1 cellular context compared by ENCODE assay signal in the genomic region with DNA sequence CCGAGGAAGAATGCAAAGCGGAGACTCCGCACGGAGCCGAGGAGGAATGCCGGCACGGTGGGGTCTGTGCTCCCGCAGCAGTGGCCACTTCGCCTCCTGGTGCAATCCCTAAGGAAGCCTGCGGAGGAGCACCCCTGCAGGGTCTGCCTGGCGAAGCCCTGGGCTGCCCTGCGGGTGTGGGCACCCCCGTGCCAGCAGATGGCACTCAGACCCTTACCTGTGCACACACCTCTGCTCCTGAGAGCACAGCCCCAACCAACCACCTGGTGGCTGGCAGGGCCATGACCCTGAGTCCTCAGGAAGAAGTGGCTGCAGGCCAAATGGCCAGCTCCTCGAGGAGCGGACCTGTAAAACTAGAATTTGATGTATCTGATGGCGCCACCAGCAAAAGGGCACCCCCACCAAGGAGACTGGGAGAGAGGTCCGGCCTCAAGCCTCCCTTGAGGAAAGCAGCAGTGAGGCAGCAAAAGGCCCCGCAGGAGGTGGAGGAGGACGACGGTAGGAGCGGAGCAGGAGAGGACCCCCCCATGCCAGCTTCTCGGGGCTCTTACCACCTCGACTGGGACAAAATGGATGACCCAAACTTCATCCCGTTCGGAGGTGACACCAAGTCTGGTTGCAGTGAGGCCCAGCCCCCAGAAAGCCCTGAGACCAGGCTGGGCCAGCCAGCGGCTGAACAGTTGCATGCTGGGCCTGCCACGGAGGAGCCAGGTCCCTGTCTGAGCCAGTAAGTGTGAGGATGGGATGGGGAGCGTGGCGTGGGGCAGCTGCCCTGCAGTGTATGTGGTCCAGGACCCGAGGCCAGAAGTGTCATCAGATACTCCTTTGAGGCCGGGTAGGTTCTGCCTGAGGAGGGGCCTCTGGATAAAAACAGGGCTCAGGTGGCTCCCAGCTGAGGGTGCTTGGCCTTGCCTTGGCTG.
TF ChIP-seq lines count a peak whose summit lies in the region.

No MANE protein-coding gene starts in this region.

TF ChIP-seq in K562, 482 proteins besides CTCF, POLR2A, EP300 and RAD21:
- no peak for TF ChIP-seq SMARCB1 (IDR thresholded peaks at IDR 0.05; ENCODE audit: insufficient read length, low read depth)
- TF ChIP-seq MEF2A (IDR thresholded peaks at IDR 0.05; ENCODE audit: control insufficient read depth, low read depth, low read length), result no peak
- TF ChIP-seq BDP1 (IDR thresholded peaks at IDR 0.05; ENCODE audit: insufficient read depth, insufficient read length), result no peak
- peak; percentile 60 for TF ChIP-seq RBFOX2 (IDR thresholded peaks at IDR 0.05; ENCODE audit: low read depth, low read length)
- TF ChIP-seq ZNF354B (CRISPR knock-in tag; IDR thresholded peaks at IDR 0.05), result no peak
- no peak for TF ChIP-seq MCM3 (IDR thresholded peaks at IDR 0.05)
TF ChIP-seq in K562: peak in this region for 1.
